11 cellular contexts compared by ENCODE assay signal in the genomic region with DNA sequence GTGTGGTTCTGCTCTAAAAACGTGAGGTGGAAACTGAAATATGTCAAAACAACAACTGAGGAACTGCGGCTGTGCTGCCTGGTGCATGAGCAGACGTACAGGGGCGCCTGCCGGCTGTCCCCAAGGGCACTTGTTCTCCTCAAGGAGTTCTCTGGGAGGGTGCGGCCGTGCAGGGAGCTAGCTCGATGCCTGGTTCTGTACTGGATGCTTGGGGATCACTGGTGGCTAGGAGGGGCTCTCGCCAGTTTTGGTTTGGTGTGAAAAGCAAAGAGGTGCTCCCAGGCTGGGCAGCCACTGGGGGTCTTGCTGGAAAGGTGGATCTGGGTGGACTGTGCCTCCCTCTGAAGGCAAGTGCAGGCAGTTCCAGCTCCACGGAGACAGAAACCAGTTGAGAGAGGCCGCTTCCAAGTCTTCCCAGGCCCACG.
"Had no signal": no experiment of that assay in that cellular context is flagged by ENCODE, and none has a peak within 500 bp of the region (broad histone marks: within the 10 kb centered on the region; RNA-seq: fewer than 3 reads in every experiment).

No MANE protein-coding gene starts in this region.

- H3K4me3 Mint-ChIP-seq: activated CD4-positive, alpha-beta T cell treated with anti-CD3 and anti-CD28 coated beads, Interleukin-2, amount 10 ng/mL, durations not matched to agents 7 days and 5 days; activated naive CD4-positive, alpha-beta T cell treated with anti-CD3 and anti-CD28 coated beads, Interleukin-2, amount 50 U/mL, for 24 hours; naive thymus-derived CD4-positive, alpha-beta T cell; stimulated activated naive B cell treated with anti-CD40 and anti-IgM and Interleukin-4, amounts not matched to agents 10 μg/mL and 1 μg/mL and 100 μg/mL, for 72 hours had no signal

- H3K27me3 ChIP-seq: adrenal gland, neutrophil, tibial artery had no signal

- H3K27ac Mint-ChIP-seq: activated naive CD4-positive, alpha-beta T cell treated with anti-CD3 and anti-CD28 coated beads, Interleukin-2, amount 50 U/mL, for 24 hours; stimulated activated naive B cell treated with anti-CD40 and anti-IgM and Interleukin-4, amounts not matched to agents 10 μg/mL and 1 μg/mL and 100 μg/mL, for 72 hours had no signal

- H3K27me3 Mint-ChIP-seq: activated naive CD4-positive, alpha-beta T cell treated with anti-CD3 and anti-CD28 coated beads, Interleukin-2, amount 50 U/mL, for 24 hours; naive thymus-derived CD4-positive, alpha-beta T cell; stimulated activated naive B cell treated with anti-CD40 and anti-IgM and Interleukin-4, amounts not matched to agents 10 μg/mL and 1 μg/mL and 100 μg/mL, for 72 hours had no signal

- H3K9me3 ChIP-seq: adrenal gland, esophagus squamous epithelium, mucosa of descending colon, neutrophil, tibial artery had no signal

- ATAC-seq: mucosa of descending colon; naive thymus-derived CD4-positive, alpha-beta T cell; stimulated activated naive B cell treated with anti-CD40 and anti-IgM and Interleukin-4, amounts not matched to agents 10 μg/mL and 1 μg/mL and 100 μg/mL, for 72 hours had no signal

- H3K27ac ChIP-seq: adrenal gland, esophagus squamous epithelium, neutrophil, tibial artery had no signal

- H3K4me3 ChIP-seq: adrenal gland, esophagus squamous epithelium, mucosa of descending colon, tibial artery had no signal

- H3K9me3 Mint-ChIP-seq: activated CD4-positive, alpha-beta T cell treated with anti-CD3 and anti-CD28 coated beads, Interleukin-2, amount 10 ng/mL, durations not matched to agents 7 days and 5 days; activated naive CD4-positive, alpha-beta T cell treated with anti-CD3 and anti-CD28 coated beads, Interleukin-2, amount 50 U/mL, for 24 hours; naive thymus-derived CD4-positive, alpha-beta T cell; stimulated activated naive B cell treated with anti-CD40 and anti-IgM and Interleukin-4, amounts not matched to agents 10 μg/mL and 1 μg/mL and 100 μg/mL, for 72 hours had no signal

- DNase-seq: activated CD4-positive, alpha-beta T cell treated with anti-CD3 and anti-CD28 coated beads, Interleukin-2, amount 10 ng/mL, durations not matched to agents 7 days and 5 days; adrenal gland; esophagus squamous epithelium; glutamatergic neuron; naive thymus-derived CD4-positive, alpha-beta T cell; stimulated activated CD4-positive, alpha-beta T cell treated with anti-CD3 and anti-CD28 coated beads, Interleukin-2, amount 100 ng/mL, for 48 hours; stimulated activated naive B cell treated with anti-CD40 and anti-IgM and Interleukin-4, amounts not matched to agents 10 μg/mL and 1 μg/mL and 100 μg/mL, for 72 hours; tibial artery had no signal
